Comparison of ENCODE assay signal across 26 cellular contexts in genomic region chrX:149222040-149222439, GRCh38.
"Had no signal": no experiment of that assay in that cellular context is flagged by ENCODE, and none has a peak within 500 bp of the region (broad histone marks: within the 10 kb centered on the region; RNA-seq: fewer than 3 reads in every experiment).

No MANE protein-coding gene starts in this region.

- H3K4me1 Mint-ChIP-seq: IgD-negative memory B cell had no signal

- H3K4me1 ChIP-seq: Peyer's patch, SJSA1 had no signal

- H3K9me3 ChIP-seq: Peyer's patch, SJSA1 had no signal

- ATAC-seq: K562 had no signal

- DNase-seq: Kasumi-1, MM.1S, NCI-H1048, NCI-H1105, NCI-H1417, NCI-H1436 treated with DMSO at 0.1 percent for 48 hours, NCI-H1694, NCI-H187 treated with DMSO at 0.1 percent for 48 hours, NCI-H2029 treated with DMSO at 0.1 percent for 48 hours, NCI-H2171 treated with DMSO at 0.1 percent for 48 hours, NCI-H345, NCI-H524, NCI-H526 treated with DMSO at 0.1 percent for 48 hours, NCI-H748 treated with DMSO at 0.1 percent for 48 hours, PC-9, Peyer's patch, Right ventricle myocardium superior, RPMI8226, SIG-M5 had no signal

- H3K4me3 ChIP-seq: K562, PC-9, Peyer's patch, SJSA1, SK-N-MC had no signal

- H3K27ac ChIP-seq: HL-60, KMS-11, PC-9, Peyer's patch, SJSA1, SK-N-MC had no signal

- H3K27me3 Mint-ChIP-seq: IgD-negative memory B cell had no signal

- FAIRE-seq: HTR-8/SVneo, K562 had no signal

- H3K36me3 ChIP-seq: Peyer's patch, SJSA1 had no signal

- H3K4me3 Mint-ChIP-seq: IgD-negative memory B cell had no signal

- H3K27ac Mint-ChIP-seq: IgD-negative memory B cell had no signal

- H3K27me3 ChIP-seq: Peyer's patch, SJSA1 had no signal

- H3K36me3 Mint-ChIP-seq: IgD-negative memory B cell had no signal
